Comparison of ENCODE assay signal across 8 cellular contexts in the genomic region with DNA sequence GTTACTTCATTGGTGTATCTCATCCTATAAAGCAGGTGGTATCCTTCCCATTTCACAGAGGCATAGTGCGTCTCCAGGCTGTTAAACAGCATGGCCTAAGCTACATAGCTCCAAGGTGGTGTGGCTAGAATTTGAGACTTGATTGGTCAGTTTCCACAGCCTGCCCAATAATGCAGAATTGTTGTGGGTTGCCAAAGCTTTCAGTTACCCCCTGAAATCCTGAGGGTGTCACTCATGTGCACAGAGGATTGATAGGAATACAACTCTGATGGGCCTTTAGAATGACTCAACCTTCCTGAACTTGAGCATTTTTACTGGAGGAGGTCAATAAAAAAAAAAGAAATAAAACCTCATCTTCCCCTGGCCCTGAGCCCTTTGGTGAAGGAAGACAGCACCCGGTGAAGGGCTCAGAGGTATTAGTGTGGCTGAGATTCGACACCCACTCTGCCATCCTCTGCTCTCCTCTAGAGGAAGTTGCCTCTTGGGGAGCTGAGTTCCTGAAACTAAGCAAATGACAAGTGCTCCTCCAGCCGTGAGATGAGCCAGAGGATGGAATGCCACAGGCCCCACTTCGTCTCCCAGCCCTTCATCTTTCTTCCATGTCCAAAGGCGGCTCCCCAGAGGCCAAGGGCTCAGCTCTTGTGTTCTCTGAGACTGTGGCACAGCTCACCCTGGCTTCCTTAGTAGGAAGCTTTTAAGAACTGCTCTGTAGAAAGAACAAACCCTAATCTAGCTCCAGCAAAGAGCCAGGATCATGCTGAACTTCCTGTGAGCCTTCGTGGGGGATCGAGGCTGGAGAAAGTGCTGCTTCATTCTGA. TPM values are rescaled to one million over a fixed set of nuclear protein-coding genes. Genes with fewer than 3 reads are reported as not detected.
A peak's percentile ranks its signal among the peaks of the same experiment; 100 is the strongest.
DNase-seq lines count a peak whose midpoint lies in the region; ATAC-seq and TF ChIP-seq lines count a peak whose summit lies in the region.

No MANE protein-coding gene starts in this region.

- H3K4me1 ChIP-seq in fibroblast of lung (ENCODE audit: control insufficient read depth, extremely low read depth, insufficient read depth, low read length) (peaks cover 11% of the 10 kb centered on the region), smooth muscle cell (ENCODE audit: low read depth) (peaks cover 8% of the 10 kb centered on the region)

- H3K9ac ChIP-seq in fibroblast of lung (ENCODE audit: insufficient read depth, low read length) = no peak overlapping the region
- no peak overlapping the region for H3K9ac ChIP-seq in smooth muscle cell (ENCODE audit: low read depth)

- TF ChIP-seq CTCF in fibroblast of lung (conservative IDR thresholded peaks at IDR 0.05 in 1 of 2, IDR thresholded peaks at IDR 0.05 in 1 of 2; ENCODE audit: low read depth in 1 of 2, low read length in 2 of 2) (no peak), smooth muscle cell (IDR thresholded peaks at IDR 0.05; ENCODE audit: borderline replicate concordance, insufficient read depth, poor library complexity, severe bottlenecking) (no peak)

- H3K79me2 ChIP-seq in fibroblast of lung (ENCODE audit: control insufficient read depth, insufficient read depth, low read length) (no peaks in the 10 kb centered on the region), smooth muscle cell (ENCODE audit: low read depth) (no peaks in the 10 kb centered on the region)

- H3K27me3 Mint-ChIP-seq in T-helper 17 cell = no peaks in the 10 kb centered on the region

- WGBS in smooth muscle cell (ENCODE audit: low lambda C conversion rate) = 58% methylated on average over 8 of the region's 8 CpGs

- intact Hi-C loops in Right ventricle myocardium inferior (cut with DNase I) = no loop called here
- intact Hi-C loops in cardiac septum (cut with DNase I) = no loop called here

- H3K27ac ChIP-seq in fibroblast of lung (ENCODE audit: insufficient read depth, low read length) = no peak overlapping the region
- H3K27ac ChIP-seq in smooth muscle cell (ENCODE audit: low read depth) = peak overlapping the region; percentile 15

- H2AFZ ChIP-seq in fibroblast of lung (ENCODE audit: low read length) = peak overlapping the region; percentile 14
- peak overlapping the region; percentile 69 for H2AFZ ChIP-seq in smooth muscle cell (ENCODE audit: low read depth)

- H3K4me2 ChIP-seq in fibroblast of lung (ENCODE audit: extremely low read depth, insufficient read depth, low read length) (no peak overlapping the region), smooth muscle cell (peak overlapping the region; percentile 31)

- no peak for DNase-seq in Right ventricle myocardium inferior (ENCODE audit: missing footprints)
- no peak for DNase-seq in cardiac septum (ENCODE audit: low spot score)
- DNase-seq in T-helper 17 cell = no peak
- DNase-seq in fibroblast of lung (ENCODE audit: low read depth in 2 of 2) = no peak
- DNase-seq in smooth muscle cell (lab: John Stamatoyannopoulos, UW; ENCODE audit: unreplicated experiment) = no peak
- no peak for DNase-seq in activated CD4-positive, CD25-positive, alpha-beta regulatory T cell (lab: John Stamatoyannopoulos, UW)
- no peak for DNase-seq in COLO829 (ENCODE audit: low spot score)

- H3K36me3 Mint-ChIP-seq in T-helper 17 cell (ENCODE audit: low read depth) = peaks cover 3% of the 10 kb centered on the region

- peak overlapping the region; percentile 99 for H3K4me3 Mint-ChIP-seq in T-helper 17 cell

- H3K27me3 ChIP-seq in fibroblast of lung (ENCODE audit: control insufficient read depth, insufficient read depth, low read length) (no peaks in the 10 kb centered on the region), smooth muscle cell (ENCODE audit: low read depth) (no peaks in the 10 kb centered on the region)

- H3K9me3 ChIP-seq in T-helper 17 cell (ENCODE audit: control insufficient read depth, low read length, poor library complexity, severe bottlenecking) = no peaks in the 10 kb centered on the region
- H3K9me3 ChIP-seq in fibroblast of lung (ENCODE audit: control insufficient read depth, insufficient read depth, low read depth, low read length) = no peaks in the 10 kb centered on the region
- no peaks in the 10 kb centered on the region for H3K9me3 ChIP-seq in smooth muscle cell (replicated peaks; ENCODE audit: low read depth)

- peaks cover 43% of the 10 kb centered on the region for H3K4me1 Mint-ChIP-seq in T-helper 17 cell

- H3F3A ChIP-seq in smooth muscle cell (ENCODE audit: low read depth) = no peaks in the 10 kb centered on the region

- ATAC-seq in Right ventricle myocardium inferior (peak; percentile 21), HG03025 (IDR thresholded peaks at IDR 0.05; ENCODE audit: low FRiP score, unreplicated experiment) (peak; percentile 35), T-helper 17 cell (peak; percentile 52)

- H4K20me1 ChIP-seq in fibroblast of lung (ENCODE audit: control insufficient read depth, extremely low read depth, insufficient read depth, low read length) = no peaks in the 10 kb centered on the region
- H4K20me1 ChIP-seq in smooth muscle cell (ENCODE audit: low read depth) = no peaks in the 10 kb centered on the region

- H3K36me3 ChIP-seq in fibroblast of lung (ENCODE audit: control insufficient read depth, insufficient read depth, low read length) (no peaks in the 10 kb centered on the region), smooth muscle cell (ENCODE audit: low read depth) (no peaks in the 10 kb centered on the region)

- H3K4me3 ChIP-seq in fibroblast of lung (replicated peaks in 1 of 4; ENCODE audit: control extremely low read depth in 1 of 4, insufficient read depth in 1 of 4, low read depth in 3 of 4, low read length in 4 of 4) (no peak overlapping the region), smooth muscle cell (no peak overlapping the region)

- peak overlapping the region; percentile 100 for H3K27ac Mint-ChIP-seq in T-helper 17 cell

RNA-seq across cellular contexts. Expression of a gene that starts 1.0 kb away (rescaled TPM):
- 6.4 TPM for total RNA-seq in Right ventricle myocardium inferior
- total RNA-seq in cardiac septum = 5.1 TPM
- 10 to 100 TPM; 35.4 to 44.2 TPM for total RNA-seq in T-helper 17 cell
- 1.7 and 4.6 TPM in 2 replicates for total RNA-seq in fibroblast of lung
- polyA plus RNA-seq in fibroblast of lung = 2.3 and 6.6 TPM in 2 replicates
- 1.5 and 4.4 TPM in 2 replicates for polyA plus RNA-seq in fibroblast of lung (2012)
- polyA minus RNA-seq in fibroblast of lung (ENCODE audit: low replicate concordance) = 2.3 and 13.3 TPM in 2 replicates
- total RNA-seq in smooth muscle cell = not detected in 2 replicates
- polyA plus RNA-seq in smooth muscle cell = 0.61 TPM in 1 of 2 replicates, not detected in the other
